In genomic region chr19:49473868-49474544, GRCh38 we compare ENCODE assay signal across 8 cellular contexts. TPM values are rescaled to one million over a fixed set of nuclear protein-coding genes. Genes with fewer than 3 reads are reported as not detected.
A peak's percentile ranks its signal among the peaks of the same experiment; 100 is the strongest.
DNase-seq lines count a peak whose midpoint lies in the region; ATAC-seq and TF ChIP-seq lines count a peak whose summit lies in the region.

Gene FLT3LG (plus strand): TSS chr19:49474215. CDS start chr19:49474640, 425 bp downstream.

- peaks cover 0 to 3% of the 10 kb centered on the region in 2 donors for H3K36me3 ChIP-seq in mucosa of rectum (ENCODE audit: control insufficient read depth in 2 of 2, insufficient read depth in 2 of 2, low read length in 2 of 2)

- H3K9ac ChIP-seq in mucosa of rectum (ENCODE audit: low read depth in 1 of 2, low read length in 2 of 2) = peak within 1 kb of the TSS; percentile 60 to 69

- H3K4me1 ChIP-seq in mucosa of rectum (ENCODE audit: control insufficient read depth in 2 of 2, insufficient read depth in 2 of 2, low read length in 2 of 2) = peaks cover 9 to 10% of the 10 kb centered on the region in 2 donors

- no peak for TF ChIP-seq POLR2A in GM18505 (IDR thresholded peaks at IDR 0.05; ENCODE audit: borderline replicate concordance, extremely low read depth, insufficient read depth, insufficient read length)

- H3K27ac ChIP-seq in mucosa of rectum (ENCODE audit: low read depth in 2 of 2, low read length in 2 of 2) = peak within 1 kb of the TSS; percentile 69 to 85

- DNase-seq in A172 (ENCODE audit: low spot score) (peak; percentile 61), NOMO-1 (lab: John Stamatoyannopoulos, UW; ENCODE audit: unreplicated experiment in 2 of 2) (peak; percentile 86 to 93), epidermal melanocyte (ENCODE audit: insufficient read length, low spot score) (peak; percentile 97)
- DNase-seq in activated CD8-positive, alpha-beta memory T cell treated with anti-CD3 and anti-CD28 coated beads, Interleukin-2, amount 50 U/mL, for 4 hours = peak; percentile 88
- peak; percentile 77 to 78 for DNase-seq in stimulated activated CD8-positive, alpha-beta memory T cell treated with anti-CD3 and anti-CD28 coated beads, Interleukin-7, amount 100 ng/mL, for 1 hour (ENCODE audit: low read depth in 2 of 2)

- H3K9me3 ChIP-seq in mucosa of rectum (ENCODE audit: control insufficient read depth in 2 of 2, low read length in 2 of 2) = no peaks in the 10 kb centered on the region

- ATAC-seq in GM18505 (IDR thresholded peaks at IDR 0.05; ENCODE audit: unreplicated experiment) = peak; percentile 57
- peak; percentile 64 for ATAC-seq in HG03354 (IDR thresholded peaks at IDR 0.05; ENCODE audit: poor library complexity, severe bottlenecking, unreplicated experiment)

- no peaks in the 10 kb centered on the region for H3K27me3 ChIP-seq in mucosa of rectum (ENCODE audit: control insufficient read depth in 2 of 2, insufficient read depth in 2 of 2, low read length in 2 of 2)

- peak within 1 kb of the TSS; percentile 76 to 78 for H3K4me3 ChIP-seq in mucosa of rectum (ENCODE audit: low read length in 2 of 2)

RNA-seq across cellular contexts. Expression of gene FLT3LG, which starts in this region (rescaled TPM):
- total RNA-seq in A172 (2014; rRNA removed; shearing (Covaris generic)) = 4.7 and 6.2 TPM in 2 replicates

Comparison
In these comparisons a context has a peak if more than half of its experiments do, and no peak if none do; other contexts are left out.
1. Peak in every context shown above with its lines: DNase-seq, ATAC-seq, H3K4me3 ChIP-seq and H3K27ac ChIP-seq.